1 cellular context compared by ENCODE assay signal in the genomic region with DNA sequence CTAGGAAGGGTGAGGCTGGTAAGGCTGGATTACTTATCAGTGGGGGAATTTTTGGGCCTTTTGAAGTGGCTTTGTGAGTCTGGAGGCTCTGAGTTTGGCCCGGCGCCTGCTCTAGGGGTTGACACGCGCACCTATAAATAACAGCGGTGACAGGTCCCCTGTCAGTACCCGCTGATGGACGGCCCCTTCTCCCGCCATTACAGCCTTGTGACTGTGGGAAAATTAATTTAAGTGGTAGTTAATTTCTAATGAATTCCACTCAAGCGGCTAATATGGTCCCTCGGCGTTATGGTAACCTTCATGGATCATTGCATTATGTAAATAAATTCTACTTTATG.
TF ChIP-seq lines count a peak whose summit lies in the region.

No MANE protein-coding gene starts in this region.

TF ChIP-seq in HEK293, 187 proteins besides CTCF, POLR2A, EP300 and RAD21 (continued from another document):
- TF ChIP-seq PRDM1 (tag by site-specific recombination; IDR thresholded peaks at IDR 0.05) (no peak), ZNF10 (tag by site-specific recombination; IDR thresholded peaks at IDR 0.05) (no peak), ZNF404 (tag by site-specific recombination; IDR thresholded peaks at IDR 0.05) (no peak), ZNF561 (tag by site-specific recombination; IDR thresholded peaks at IDR 0.05; ENCODE audit: borderline replicate concordance) (peak; percentile 78; the same call in 1 of the 2 replicates), ZNF580 (tag by site-specific recombination; IDR thresholded peaks at IDR 0.05) (no peak), ZNF292 (tag by site-specific recombination; IDR thresholded peaks at IDR 0.05; ENCODE audit: borderline replicate concordance, low read depth) (no peak), ZNF311 (tag by site-specific recombination; IDR thresholded peaks at IDR 0.05; ENCODE audit: borderline replicate concordance) (no peak), ZNF555 (tag by site-specific recombination; conservative IDR thresholded peaks at IDR 0.05) (no peak), ZNF544 (tag by site-specific recombination; IDR thresholded peaks at IDR 0.05) (no peak), ZNF214 (tag by site-specific recombination; IDR thresholded peaks at IDR 0.05; ENCODE audit: borderline replicate concordance) (no peak), ZNF169 (tag by site-specific recombination; IDR thresholded peaks at IDR 0.05) (no peak), ZFP41 (tag by site-specific recombination; IDR thresholded peaks at IDR 0.05; ENCODE audit: borderline replicate concordance) (no peak), ZNF132 (tag by site-specific recombination; IDR thresholded peaks at IDR 0.05; ENCODE audit: borderline replicate concordance) (no peak), ZNF449 (tag by site-specific recombination; IDR thresholded peaks at IDR 0.05) (no peak), ZBTB1 (tag by site-specific recombination; IDR thresholded peaks at IDR 0.05) (no peak), KLF16 (tag by site-specific recombination; IDR thresholded peaks at IDR 0.05) (no peak), ZNF223 (tag by site-specific recombination; IDR thresholded peaks at IDR 0.05) (no peak), ZNF112 (tag by site-specific recombination; IDR thresholded peaks at IDR 0.05) (no peak), ZNF391 (tag by site-specific recombination; IDR thresholded peaks at IDR 0.05; ENCODE audit: borderline replicate concordance, low read depth) (no peak), SP7 (tag by site-specific recombination; IDR thresholded peaks at IDR 0.05) (no peak; the same call in 1 of the 2 replicates), ZNF664 (tag by site-specific recombination; IDR thresholded peaks at IDR 0.05) (no peak), IKZF3 (tag by site-specific recombination; IDR thresholded peaks at IDR 0.05) (0 out of 2 replicates have a peak, but pooled peaks have one; percentile 29), SP2 (tag by site-specific recombination; IDR thresholded peaks at IDR 0.05) (peak; percentile 37; the same call in 1 of the 2 replicates), ZNF776 (tag by site-specific recombination; IDR thresholded peaks at IDR 0.05; ENCODE audit: borderline replicate concordance) (no peak), HIC1 (tag by site-specific recombination; IDR thresholded peaks at IDR 0.05) (no peak), ZBTB44 (tag by site-specific recombination; IDR thresholded peaks at IDR 0.05) (no peak), SCRT2 (tag by site-specific recombination; IDR thresholded peaks at IDR 0.05) (no peak), ZNF280D (tag by site-specific recombination; IDR thresholded peaks at IDR 0.05) (no peak), MZF1 (tag by site-specific recombination; IDR thresholded peaks at IDR 0.05; ENCODE audit: borderline replicate concordance) (0 out of 2 replicates have a peak, but pooled peaks have one; percentile 40)
- TF ChIP-seq, protein P1, sequence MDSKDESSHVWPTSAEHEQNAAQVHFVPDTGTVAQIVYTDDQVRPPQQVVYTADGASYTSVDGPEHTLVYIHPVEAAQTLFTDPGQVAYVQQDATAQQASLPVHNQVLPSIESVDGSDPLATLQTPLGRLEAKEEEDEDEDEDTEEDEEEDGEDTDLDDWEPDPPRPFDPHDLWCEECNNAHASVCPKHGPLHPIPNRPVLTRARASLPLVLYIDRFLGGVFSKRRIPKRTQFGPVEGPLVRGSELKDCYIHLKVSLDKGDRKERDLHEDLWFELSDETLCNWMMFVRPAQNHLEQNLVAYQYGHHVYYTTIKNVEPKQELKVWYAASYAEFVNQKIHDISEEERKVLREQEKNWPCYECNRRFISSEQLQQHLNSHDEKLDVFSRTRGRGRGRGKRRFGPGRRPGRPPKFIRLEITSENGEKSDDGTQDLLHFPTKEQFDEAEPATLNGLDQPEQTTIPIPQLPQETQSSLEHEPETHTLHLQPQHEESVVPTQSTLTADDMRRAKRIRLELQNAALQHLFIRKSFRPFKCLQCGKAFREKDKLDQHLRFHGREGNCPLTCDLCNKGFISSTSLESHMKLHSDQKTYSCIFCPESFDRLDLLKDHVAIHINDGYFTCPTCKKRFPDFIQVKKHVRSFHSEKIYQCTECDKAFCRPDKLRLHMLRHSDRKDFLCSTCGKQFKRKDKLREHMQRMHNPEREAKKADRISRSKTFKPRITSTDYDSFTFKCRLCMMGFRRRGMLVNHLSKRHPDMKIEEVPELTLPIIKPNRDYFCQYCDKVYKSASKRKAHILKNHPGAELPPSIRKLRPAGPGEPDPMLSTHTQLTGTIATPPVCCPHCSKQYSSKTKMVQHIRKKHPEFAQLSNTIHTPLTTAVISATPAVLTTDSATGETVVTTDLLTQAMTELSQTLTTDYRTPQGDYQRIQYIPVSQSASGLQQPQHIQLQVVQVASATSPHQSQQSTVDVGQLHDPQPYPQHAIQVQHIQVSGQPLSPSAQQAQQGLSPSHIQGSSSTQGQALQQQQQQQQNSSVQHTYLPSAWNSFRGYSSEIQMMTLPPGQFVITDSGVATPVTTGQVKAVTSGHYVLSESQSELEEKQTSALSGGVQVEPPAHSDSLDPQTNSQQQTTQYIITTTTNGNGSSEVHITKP (tag by site-specific recombination; IDR thresholded peaks at IDR 0.05): peak; percentile 78
- TF ChIP-seq, protein P2, sequence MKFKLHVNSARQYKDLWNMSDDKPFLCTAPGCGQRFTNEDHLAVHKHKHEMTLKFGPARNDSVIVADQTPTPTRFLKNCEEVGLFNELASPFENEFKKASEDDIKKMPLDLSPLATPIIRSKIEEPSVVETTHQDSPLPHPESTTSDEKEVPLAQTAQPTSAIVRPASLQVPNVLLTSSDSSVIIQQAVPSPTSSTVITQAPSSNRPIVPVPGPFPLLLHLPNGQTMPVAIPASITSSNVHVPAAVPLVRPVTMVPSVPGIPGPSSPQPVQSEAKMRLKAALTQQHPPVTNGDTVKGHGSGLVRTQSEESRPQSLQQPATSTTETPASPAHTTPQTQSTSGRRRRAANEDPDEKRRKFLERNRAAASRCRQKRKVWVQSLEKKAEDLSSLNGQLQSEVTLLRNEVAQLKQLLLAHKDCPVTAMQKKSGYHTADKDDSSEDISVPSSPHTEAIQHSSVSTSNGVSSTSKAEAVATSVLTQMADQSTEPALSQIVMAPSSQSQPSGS (tag by site-specific recombination; IDR thresholded peaks at IDR 0.05; ENCODE audit: low read depth): no peak
- TF ChIP-seq, protein P3, sequence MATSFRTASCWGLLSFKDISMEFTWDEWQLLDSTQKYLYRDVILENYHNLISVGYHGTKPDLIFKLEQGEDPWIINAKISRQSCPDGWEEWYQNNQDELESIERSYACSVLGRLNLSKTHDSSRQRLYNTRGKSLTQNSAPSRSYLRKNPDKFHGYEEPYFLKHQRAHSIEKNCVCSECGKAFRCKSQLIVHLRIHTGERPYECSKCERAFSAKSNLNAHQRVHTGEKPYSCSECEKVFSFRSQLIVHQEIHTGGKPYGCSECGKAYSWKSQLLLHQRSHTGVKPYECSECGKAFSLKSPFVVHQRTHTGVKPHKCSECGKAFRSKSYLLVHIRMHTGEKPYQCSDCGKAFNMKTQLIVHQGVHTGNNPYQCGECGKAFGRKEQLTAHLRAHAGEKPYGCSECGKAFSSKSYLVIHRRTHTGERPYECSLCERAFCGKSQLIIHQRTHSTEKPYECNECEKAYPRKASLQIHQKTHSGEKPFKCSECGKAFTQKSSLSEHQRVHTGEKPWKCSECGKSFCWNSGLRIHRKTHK (tag by site-specific recombination; IDR thresholded peaks at IDR 0.05): no peak
- TF ChIP-seq, protein P4, sequence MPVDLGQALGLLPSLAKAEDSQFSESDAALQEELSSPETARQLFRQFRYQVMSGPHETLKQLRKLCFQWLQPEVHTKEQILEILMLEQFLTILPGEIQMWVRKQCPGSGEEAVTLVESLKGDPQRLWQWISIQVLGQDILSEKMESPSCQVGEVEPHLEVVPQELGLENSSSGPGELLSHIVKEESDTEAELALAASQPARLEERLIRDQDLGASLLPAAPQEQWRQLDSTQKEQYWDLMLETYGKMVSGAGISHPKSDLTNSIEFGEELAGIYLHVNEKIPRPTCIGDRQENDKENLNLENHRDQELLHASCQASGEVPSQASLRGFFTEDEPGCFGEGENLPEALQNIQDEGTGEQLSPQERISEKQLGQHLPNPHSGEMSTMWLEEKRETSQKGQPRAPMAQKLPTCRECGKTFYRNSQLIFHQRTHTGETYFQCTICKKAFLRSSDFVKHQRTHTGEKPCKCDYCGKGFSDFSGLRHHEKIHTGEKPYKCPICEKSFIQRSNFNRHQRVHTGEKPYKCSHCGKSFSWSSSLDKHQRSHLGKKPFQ (tag by site-specific recombination; IDR thresholded peaks at IDR 0.05): no peak
